Comparison of ENCODE assay signal across 1 cellular context in the genomic region with DNA sequence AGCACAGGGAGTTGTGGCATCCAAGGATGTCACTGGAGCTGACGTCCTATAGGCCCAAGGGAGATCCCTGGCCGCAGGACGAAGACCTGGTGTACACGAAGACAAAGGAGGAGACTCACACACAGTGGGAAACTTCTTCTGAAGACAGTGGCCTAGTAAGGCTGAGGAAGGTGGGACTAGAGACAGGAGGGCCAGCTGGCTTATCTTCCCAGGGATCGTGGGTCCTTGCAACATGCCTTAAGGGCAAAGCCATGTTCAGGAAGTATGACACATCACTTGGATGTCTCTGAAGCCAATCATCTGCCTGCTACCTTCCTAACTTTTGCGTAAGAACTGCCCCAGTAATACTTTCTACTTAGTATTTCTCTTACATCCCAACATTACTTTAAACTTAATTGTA.
TF ChIP-seq lines count a peak whose summit lies in the region.

No MANE protein-coding gene starts in this region.

TF ChIP-seq in H1, 55 proteins besides CTCF, POLR2A, EP300 and RAD21:
- TF ChIP-seq SP1 (IDR thresholded peaks at IDR 0.05; ENCODE audit: low read depth, low read length) (no peak), SP2 (IDR thresholded peaks at IDR 0.05; ENCODE audit: low read length) (no peak), TAF1 (IDR thresholded peaks at IDR 0.05; ENCODE audit: low read depth, low read length) (no peak), CREB1 (IDR thresholded peaks at IDR 0.05) (no peak), GABPA (IDR thresholded peaks at IDR 0.05; ENCODE audit: borderline replicate concordance, insufficient read depth, low read length) (no peak), FOSL1 (IDR thresholded peaks at IDR 0.05; ENCODE audit: insufficient read depth, low read depth, low read length) (no peak), SAP30 (IDR thresholded peaks at IDR 0.05; ENCODE audit: insufficient read depth, insufficient replicate concordance, low read length) (no peak), NRF1 (IDR thresholded peaks at IDR 0.05; ENCODE audit: low read depth, low read length) (no peak), PHF8 (conservative IDR thresholded peaks at IDR 0.05; ENCODE audit: low read depth, low read length) (no peak), TAF7 (optimal IDR thresholded peaks at IDR 0.05; ENCODE audit: borderline replicate concordance, low read depth, low read length) (no peak), SIRT6 (IDR thresholded peaks at IDR 0.05; ENCODE audit: low read length) (no peak), KDM1A (IDR thresholded peaks at IDR 0.05; ENCODE audit: borderline replicate concordance, low read length) (no peak), ASH2L (IDR thresholded peaks at IDR 0.05; ENCODE audit: low read length) (no peak), JUN (IDR thresholded peaks at IDR 0.05; ENCODE audit: low read depth, low read length) (no peak), GTF2F1 (IDR thresholded peaks at IDR 0.05; ENCODE audit: borderline replicate concordance, low read depth, low read length) (no peak), JUND (IDR thresholded peaks at IDR 0.05; ENCODE audit: low read length) (no peak), MAFK (IDR thresholded peaks at IDR 0.05; ENCODE audit: low read depth, low read length) (no peak), RNF2 (IDR thresholded peaks at IDR 0.05; ENCODE audit: borderline replicate concordance, low read depth, low read length, missing control alignments, poor library complexity, severe bottlenecking) (no peak)
- TF ChIP-seq, protein P1, sequence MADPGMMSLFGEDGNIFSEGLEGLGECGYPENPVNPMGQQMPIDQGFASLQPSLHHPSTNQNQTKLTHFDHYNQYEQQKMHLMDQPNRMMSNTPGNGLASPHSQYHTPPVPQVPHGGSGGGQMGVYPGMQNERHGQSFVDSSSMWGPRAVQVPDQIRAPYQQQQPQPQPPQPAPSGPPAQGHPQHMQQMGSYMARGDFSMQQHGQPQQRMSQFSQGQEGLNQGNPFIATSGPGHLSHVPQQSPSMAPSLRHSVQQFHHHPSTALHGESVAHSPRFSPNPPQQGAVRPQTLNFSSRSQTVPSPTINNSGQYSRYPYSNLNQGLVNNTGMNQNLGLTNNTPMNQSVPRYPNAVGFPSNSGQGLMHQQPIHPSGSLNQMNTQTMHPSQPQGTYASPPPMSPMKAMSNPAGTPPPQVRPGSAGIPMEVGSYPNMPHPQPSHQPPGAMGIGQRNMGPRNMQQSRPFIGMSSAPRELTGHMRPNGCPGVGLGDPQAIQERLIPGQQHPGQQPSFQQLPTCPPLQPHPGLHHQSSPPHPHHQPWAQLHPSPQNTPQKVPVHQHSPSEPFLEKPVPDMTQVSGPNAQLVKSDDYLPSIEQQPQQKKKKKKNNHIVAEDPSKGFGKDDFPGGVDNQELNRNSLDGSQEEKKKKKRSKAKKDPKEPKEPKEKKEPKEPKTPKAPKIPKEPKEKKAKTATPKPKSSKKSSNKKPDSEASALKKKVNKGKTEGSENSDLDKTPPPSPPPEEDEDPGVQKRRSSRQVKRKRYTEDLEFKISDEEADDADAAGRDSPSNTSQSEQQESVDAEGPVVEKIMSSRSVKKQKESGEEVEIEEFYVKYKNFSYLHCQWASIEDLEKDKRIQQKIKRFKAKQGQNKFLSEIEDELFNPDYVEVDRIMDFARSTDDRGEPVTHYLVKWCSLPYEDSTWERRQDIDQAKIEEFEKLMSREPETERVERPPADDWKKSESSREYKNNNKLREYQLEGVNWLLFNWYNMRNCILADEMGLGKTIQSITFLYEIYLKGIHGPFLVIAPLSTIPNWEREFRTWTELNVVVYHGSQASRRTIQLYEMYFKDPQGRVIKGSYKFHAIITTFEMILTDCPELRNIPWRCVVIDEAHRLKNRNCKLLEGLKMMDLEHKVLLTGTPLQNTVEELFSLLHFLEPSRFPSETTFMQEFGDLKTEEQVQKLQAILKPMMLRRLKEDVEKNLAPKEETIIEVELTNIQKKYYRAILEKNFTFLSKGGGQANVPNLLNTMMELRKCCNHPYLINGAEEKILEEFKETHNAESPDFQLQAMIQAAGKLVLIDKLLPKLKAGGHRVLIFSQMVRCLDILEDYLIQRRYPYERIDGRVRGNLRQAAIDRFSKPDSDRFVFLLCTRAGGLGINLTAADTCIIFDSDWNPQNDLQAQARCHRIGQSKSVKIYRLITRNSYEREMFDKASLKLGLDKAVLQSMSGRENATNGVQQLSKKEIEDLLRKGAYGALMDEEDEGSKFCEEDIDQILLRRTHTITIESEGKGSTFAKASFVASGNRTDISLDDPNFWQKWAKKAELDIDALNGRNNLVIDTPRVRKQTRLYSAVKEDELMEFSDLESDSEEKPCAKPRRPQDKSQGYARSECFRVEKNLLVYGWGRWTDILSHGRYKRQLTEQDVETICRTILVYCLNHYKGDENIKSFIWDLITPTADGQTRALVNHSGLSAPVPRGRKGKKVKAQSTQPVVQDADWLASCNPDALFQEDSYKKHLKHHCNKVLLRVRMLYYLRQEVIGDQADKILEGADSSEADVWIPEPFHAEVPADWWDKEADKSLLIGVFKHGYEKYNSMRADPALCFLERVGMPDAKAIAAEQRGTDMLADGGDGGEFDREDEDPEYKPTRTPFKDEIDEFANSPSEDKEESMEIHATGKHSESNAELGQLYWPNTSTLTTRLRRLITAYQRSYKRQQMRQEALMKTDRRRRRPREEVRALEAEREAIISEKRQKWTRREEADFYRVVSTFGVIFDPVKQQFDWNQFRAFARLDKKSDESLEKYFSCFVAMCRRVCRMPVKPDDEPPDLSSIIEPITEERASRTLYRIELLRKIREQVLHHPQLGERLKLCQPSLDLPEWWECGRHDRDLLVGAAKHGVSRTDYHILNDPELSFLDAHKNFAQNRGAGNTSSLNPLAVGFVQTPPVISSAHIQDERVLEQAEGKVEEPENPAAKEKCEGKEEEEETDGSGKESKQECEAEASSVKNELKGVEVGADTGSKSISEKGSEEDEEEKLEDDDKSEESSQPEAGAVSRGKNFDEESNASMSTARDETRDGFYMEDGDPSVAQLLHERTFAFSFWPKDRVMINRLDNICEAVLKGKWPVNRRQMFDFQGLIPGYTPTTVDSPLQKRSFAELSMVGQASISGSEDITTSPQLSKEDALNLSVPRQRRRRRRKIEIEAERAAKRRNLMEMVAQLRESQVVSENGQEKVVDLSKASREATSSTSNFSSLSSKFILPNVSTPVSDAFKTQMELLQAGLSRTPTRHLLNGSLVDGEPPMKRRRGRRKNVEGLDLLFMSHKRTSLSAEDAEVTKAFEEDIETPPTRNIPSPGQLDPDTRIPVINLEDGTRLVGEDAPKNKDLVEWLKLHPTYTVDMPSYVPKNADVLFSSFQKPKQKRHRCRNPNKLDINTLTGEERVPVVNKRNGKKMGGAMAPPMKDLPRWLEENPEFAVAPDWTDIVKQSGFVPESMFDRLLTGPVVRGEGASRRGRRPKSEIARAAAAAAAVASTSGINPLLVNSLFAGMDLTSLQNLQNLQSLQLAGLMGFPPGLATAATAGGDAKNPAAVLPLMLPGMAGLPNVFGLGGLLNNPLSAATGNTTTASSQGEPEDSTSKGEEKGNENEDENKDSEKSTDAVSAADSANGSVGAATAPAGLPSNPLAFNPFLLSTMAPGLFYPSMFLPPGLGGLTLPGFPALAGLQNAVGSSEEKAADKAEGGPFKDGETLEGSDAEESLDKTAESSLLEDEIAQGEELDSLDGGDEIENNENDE (IDR thresholded peaks at IDR 0.05; ENCODE audit: insufficient replicate concordance, low read length), result no peak
- TF ChIP-seq, protein P2, sequence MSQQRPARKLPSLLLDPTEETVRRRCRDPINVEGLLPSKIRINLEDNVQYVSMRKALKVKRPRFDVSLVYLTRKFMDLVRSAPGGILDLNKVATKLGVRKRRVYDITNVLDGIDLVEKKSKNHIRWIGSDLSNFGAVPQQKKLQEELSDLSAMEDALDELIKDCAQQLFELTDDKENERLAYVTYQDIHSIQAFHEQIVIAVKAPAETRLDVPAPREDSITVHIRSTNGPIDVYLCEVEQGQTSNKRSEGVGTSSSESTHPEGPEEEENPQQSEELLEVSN (IDR thresholded peaks at IDR 0.05), result no peak
